ENCODE assay signal across 2 cellular contexts in genomic region chr1:241310451-241310850, GRCh38.
TF ChIP-seq lines count a peak whose summit lies in the region.

No MANE protein-coding gene starts in this region.

TF ChIP-seq in IMR-90, 13 proteins besides CTCF, POLR2A, EP300 and RAD21 (continued from another document):
- no peak for TF ChIP-seq RFX5 (IDR thresholded peaks at IDR 0.05; ENCODE audit: low read depth, low read length)
- TF ChIP-seq BHLHE40 (IDR thresholded peaks at IDR 0.05; ENCODE audit: low read depth, low read length), result no peak
- no peak for TF ChIP-seq MXI1 (IDR thresholded peaks at IDR 0.05; ENCODE audit: borderline replicate concordance, low read depth, low read length)
- TF ChIP-seq RCOR1 (IDR thresholded peaks at IDR 0.05; ENCODE audit: insufficient replicate concordance, low read length), result no peak
- TF ChIP-seq ELK1 (IDR thresholded peaks at IDR 0.05; ENCODE audit: borderline replicate concordance, low read depth, low read length), result no peak
- TF ChIP-seq MAZ (IDR thresholded peaks at IDR 0.05; ENCODE audit: borderline replicate concordance, low read depth, low read length), result no peak
- no peak for TF ChIP-seq MAFK (IDR thresholded peaks at IDR 0.05; ENCODE audit: low read depth, low read length)
- TF ChIP-seq FOS (IDR thresholded peaks at IDR 0.05; ENCODE audit: low read depth, low read length), result no peak

TF ChIP-seq in SK-N-SH, 30 proteins besides CTCF, POLR2A, EP300 and RAD21 (continued from another document):
- TF ChIP-seq, protein P1, sequence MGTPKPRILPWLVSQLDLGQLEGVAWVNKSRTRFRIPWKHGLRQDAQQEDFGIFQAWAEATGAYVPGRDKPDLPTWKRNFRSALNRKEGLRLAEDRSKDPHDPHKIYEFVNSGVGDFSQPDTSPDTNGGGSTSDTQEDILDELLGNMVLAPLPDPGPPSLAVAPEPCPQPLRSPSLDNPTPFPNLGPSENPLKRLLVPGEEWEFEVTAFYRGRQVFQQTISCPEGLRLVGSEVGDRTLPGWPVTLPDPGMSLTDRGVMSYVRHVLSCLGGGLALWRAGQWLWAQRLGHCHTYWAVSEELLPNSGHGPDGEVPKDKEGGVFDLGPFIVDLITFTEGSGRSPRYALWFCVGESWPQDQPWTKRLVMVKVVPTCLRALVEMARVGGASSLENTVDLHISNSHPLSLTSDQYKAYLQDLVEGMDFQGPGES (IDR thresholded peaks at IDR 0.05; ENCODE audit: low read depth, low read length), result no peak
- TF ChIP-seq REST (IDR thresholded peaks at IDR 0.05; ENCODE audit: low read depth, low read length) (no peak), POLR2AphosphoS5 (IDR thresholded peaks at IDR 0.05; ENCODE audit: low read depth, low read length) (no peak)
